ENCODE assay signal across 8 cellular contexts in genomic region chr1:211951856-211952255, GRCh38.
DNase-seq lines count a peak whose midpoint lies in the region; ATAC-seq and TF ChIP-seq lines count a peak whose summit lies in the region.

No MANE protein-coding gene starts in this region.

- no peaks in the 10 kb centered on the region for H3K27me3 Mint-ChIP-seq in osteocyte (ENCODE audit: unreplicated experiment)

- peaks cover 13% of the 10 kb centered on the region for H3K36me3 Mint-ChIP-seq in osteocyte (ENCODE audit: unreplicated experiment)

- in situ Hi-C loops in ACHN (cut with HindIII; ENCODE audit: low pct_ligation_motif_present, low pct_unique_long_range_greater_than_20kb, low sequenced_read_pairs) = no loop called here

- ATAC-seq in GM19035 (IDR thresholded peaks at IDR 0.05; ENCODE audit: unreplicated experiment) (peak; percentile 94), HG03139 (IDR thresholded peaks at IDR 0.05; ENCODE audit: unreplicated experiment) (peak; percentile 97)

- peak; percentile 81 for DNase-seq in ACHN
- DNase-seq in astrocyte of the hippocampus (ENCODE audit: low read depth, low spot score) = peak; percentile 39
- DNase-seq in osteocyte (ENCODE audit: extremely low spot score, unreplicated experiment) = no peak
- DNase-seq in middle frontal gyrus (ENCODE audit: extremely low spot score, low spot score) = no peak
- DNase-seq in activated naive CD4-positive, alpha-beta T cell treated with Interleukin-2 at 50 U/mL for 16 hours = no peak
- DNase-seq in ureter (ENCODE audit: low spot score) = no peak

- peaks cover 4% of the 10 kb centered on the region for H3K4me1 Mint-ChIP-seq in osteocyte (ENCODE audit: unreplicated experiment)

- no peak overlapping the region for H3K4me3 Mint-ChIP-seq in osteocyte (ENCODE audit: unreplicated experiment)

- no peaks in the 10 kb centered on the region for H3K9me3 Mint-ChIP-seq in osteocyte (ENCODE audit: unreplicated experiment)

- H3K27ac Mint-ChIP-seq in osteocyte (ENCODE audit: unreplicated experiment) = no peak overlapping the region

- TF ChIP-seq CTCF in osteocyte (IDR thresholded peaks at IDR 0.05) = no peak

Comparison
In these comparisons a context has a peak if more than half of its experiments do, and no peak if none do; other contexts are left out.
1. DNase-seq: peak in ACHN (single experiment) and astrocyte of the hippocampus (single experiment); none in osteocyte (single experiment), middle frontal gyrus (single experiment), activated naive CD4-positive, alpha-beta T cell treated with Interleukin-2 at 50 U/mL for 16 hours (single experiment) and ureter (single experiment).